1 cellular context compared by ENCODE assay signal in genomic region chr20:59014680-59015389, GRCh38.
TF ChIP-seq lines count a peak whose summit lies in the region.

No MANE protein-coding gene starts in this region.

TF ChIP-seq in HepG2, 621 proteins besides CTCF, POLR2A, EP300 and RAD21 (continues in another document):
- TF ChIP-seq JUNB (CRISPR knock-in tag; IDR thresholded peaks at IDR 0.05; ENCODE audit: borderline replicate concordance) = no peak
- TF ChIP-seq MAZ (IDR thresholded peaks at IDR 0.05; ENCODE audit: borderline replicate concordance, low read depth, low read length) = no peak
- TF ChIP-seq MAZ (CRISPR knock-in tag; IDR thresholded peaks at IDR 0.05; ENCODE audit: low read depth) = no peak
- no peak for TF ChIP-seq NR2C2 (CRISPR knock-in tag; IDR thresholded peaks at IDR 0.05; ENCODE audit: borderline replicate concordance)
- TF ChIP-seq ZNF788 (CRISPR knock-in tag; IDR thresholded peaks at IDR 0.05; ENCODE audit: borderline replicate concordance) = no peak
- TF ChIP-seq E2F2 (CRISPR knock-in tag; IDR thresholded peaks at IDR 0.05; ENCODE audit: borderline replicate concordance) = no peak
- TF ChIP-seq SIN3B (IDR thresholded peaks at IDR 0.05; ENCODE audit: low read length) = no peak
- TF ChIP-seq EEA1 (CRISPR knock-in tag; IDR thresholded peaks at IDR 0.05; ENCODE audit: borderline replicate concordance) = 0 out of 2 replicates have a peak, but pooled peaks have one; percentile 26
- no peak for TF ChIP-seq CCDC6 (CRISPR knock-in tag; IDR thresholded peaks at IDR 0.05)
- no peak for TF ChIP-seq FOXP1 (IDR thresholded peaks at IDR 0.05)
- TF ChIP-seq FOXP1 (CRISPR knock-in tag; IDR thresholded peaks at IDR 0.05) = no peak
- TF ChIP-seq ERF (CRISPR knock-in tag; IDR thresholded peaks at IDR 0.05) = no peak
- no peak for TF ChIP-seq SMAD3 (CRISPR knock-in tag; IDR thresholded peaks at IDR 0.05)
- TF ChIP-seq ZNF543 (CRISPR knock-in tag; IDR thresholded peaks at IDR 0.05) = no peak
- no peak for TF ChIP-seq KMT2B (CRISPR knock-in tag; IDR thresholded peaks at IDR 0.05)
- no peak for TF ChIP-seq NR3C1 (CRISPR knock-in tag; IDR thresholded peaks at IDR 0.05)
- no peak for TF ChIP-seq ZNF142 (CRISPR knock-in tag; IDR thresholded peaks at IDR 0.05)
- no peak; the same call in 1 of the 2 replicates for TF ChIP-seq HNRNPL (IDR thresholded peaks at IDR 0.05; ENCODE audit: low read depth, low read length)
- TF ChIP-seq ZNF687 (CRISPR knock-in tag; IDR thresholded peaks at IDR 0.05) = peak; percentile 11; the same call in 1 of the 2 replicates
- no peak for TF ChIP-seq ARID5B (CRISPR knock-in tag; IDR thresholded peaks at IDR 0.05)
- no peak for TF ChIP-seq CSRNP1 (CRISPR knock-in tag; IDR thresholded peaks at IDR 0.05)
- no peak for TF ChIP-seq ZFP36L2 (CRISPR knock-in tag; IDR thresholded peaks at IDR 0.05)
- no peak for TF ChIP-seq POLR2AphosphoS2 (IDR thresholded peaks at IDR 0.05; ENCODE audit: low read depth, low read length)
- TF ChIP-seq ZFAT (CRISPR knock-in tag; conservative IDR thresholded peaks at IDR 0.05) = no peak
- TF ChIP-seq ZNF234 (CRISPR knock-in tag; conservative IDR thresholded peaks at IDR 0.05) = no peak
- TF ChIP-seq ZNF550 (CRISPR knock-in tag; IDR thresholded peaks at IDR 0.05; ENCODE audit: borderline replicate concordance) = no peak
- TF ChIP-seq KLF6 (CRISPR knock-in tag; IDR thresholded peaks at IDR 0.05) = no peak
- no peak for TF ChIP-seq NPAS2 (CRISPR knock-in tag; IDR thresholded peaks at IDR 0.05; ENCODE audit: borderline replicate concordance)
- TF ChIP-seq ZNF451 (CRISPR knock-in tag; IDR thresholded peaks at IDR 0.05) = no peak
- no peak for TF ChIP-seq FOXC1 (CRISPR knock-in tag; IDR thresholded peaks at IDR 0.05; ENCODE audit: borderline replicate concordance)
- no peak for TF ChIP-seq ZNF17 (CRISPR knock-in tag; IDR thresholded peaks at IDR 0.05)
- no peak for TF ChIP-seq SPEN (CRISPR knock-in tag; IDR thresholded peaks at IDR 0.05; ENCODE audit: low read depth)
- TF ChIP-seq SNAPC5 (CRISPR knock-in tag; IDR thresholded peaks at IDR 0.05; ENCODE audit: borderline replicate concordance) = no peak
- TF ChIP-seq SNAPC2 (CRISPR knock-in tag; IDR thresholded peaks at IDR 0.05) = no peak
- no peak for TF ChIP-seq ZNF414 (CRISPR knock-in tag; IDR thresholded peaks at IDR 0.05)
- no peak for TF ChIP-seq ZMYM3 (CRISPR knock-in tag; IDR thresholded peaks at IDR 0.05)
- TF ChIP-seq THAP9 (CRISPR knock-in tag; IDR thresholded peaks at IDR 0.05; ENCODE audit: borderline replicate concordance) = 0 out of 2 replicates have a peak, but pooled peaks have one; percentile 11
- TF ChIP-seq ZNF329 (CRISPR knock-in tag; IDR thresholded peaks at IDR 0.05; ENCODE audit: low read depth) = no peak
- TF ChIP-seq ZNF746 (CRISPR knock-in tag; IDR thresholded peaks at IDR 0.05) = no peak
- TF ChIP-seq ZFX (CRISPR knock-in tag; IDR thresholded peaks at IDR 0.05; ENCODE audit: low read depth) = peak; percentile 56; the same call in 1 of the 2 replicates
- no peak for TF ChIP-seq SRSF1 (optimal IDR thresholded peaks at IDR 0.05; ENCODE audit: low read depth, low read length)
- no peak for TF ChIP-seq ZNF607 (CRISPR knock-in tag; IDR thresholded peaks at IDR 0.05; ENCODE audit: borderline replicate concordance)
- TF ChIP-seq ZBTB38 (CRISPR knock-in tag; IDR thresholded peaks at IDR 0.05) = peak; percentile 92
- TF ChIP-seq PITX1 (CRISPR knock-in tag; IDR thresholded peaks at IDR 0.05) = no peak
- no peak for TF ChIP-seq ZNF614 (CRISPR knock-in tag; IDR thresholded peaks at IDR 0.05; ENCODE audit: borderline replicate concordance)
- TF ChIP-seq CCAR2 (optimal IDR thresholded peaks at IDR 0.05; ENCODE audit: low read depth, low read length) = no peak
